ENCODE assay signal across 17 cellular contexts in the genomic region with DNA sequence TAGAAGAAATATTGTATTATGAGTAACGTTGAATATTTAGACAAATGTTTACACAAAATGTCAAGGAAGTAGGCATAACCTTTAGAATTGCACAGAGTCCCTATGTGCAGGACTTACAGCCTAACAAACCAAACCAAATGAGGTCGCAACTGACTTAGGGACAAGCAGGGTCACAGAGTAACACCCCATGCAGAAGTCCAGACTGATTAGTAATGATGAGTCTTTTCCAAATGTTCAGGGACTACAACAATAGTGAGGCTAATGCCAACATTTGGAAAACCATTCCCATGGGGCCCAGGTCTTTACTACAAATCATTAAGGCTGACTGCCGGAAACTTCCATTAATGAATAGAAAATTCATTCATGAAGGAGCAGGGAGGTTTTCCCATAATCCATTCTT.
DNase-seq lines count a peak whose midpoint lies in the region; ATAC-seq, FAIRE-seq and TF ChIP-seq lines count a peak whose summit lies in the region.
"Had no signal": no experiment of that assay in that cellular context is flagged by ENCODE, and none has a peak within 500 bp of the region (broad histone marks: within the 10 kb centered on the region; RNA-seq: fewer than 3 reads in every experiment).

No MANE protein-coding gene starts in this region.

- intact Hi-C loops in vagina (cut with DNase I) = no loop called here

- FAIRE-seq in bronchial epithelial cell (lab: Jason Lieb, UNC) (no peak), D721Med (lab: Jason Lieb, UNC) (no peak)
- FAIRE-seq: A204.1, H1 had no signal

- no peaks in the 10 kb centered on the region for H3K36me3 ChIP-seq in bronchial epithelial cell (ENCODE audit: control insufficient read depth, insufficient read depth, low read length)
- no peaks in the 10 kb centered on the region for H3K36me3 ChIP-seq in vagina
- H3K36me3 ChIP-seq: BE2C, HAP-1 had no signal

- ATAC-seq in GM18858 (IDR thresholded peaks at IDR 0.05; ENCODE audit: unreplicated experiment) = no peak

- no peak overlapping the region for H3K27ac ChIP-seq in vagina
- H3K27ac ChIP-seq: C4-2B had no signal

- H3K4me3 ChIP-seq in bronchial epithelial cell (ENCODE audit: low read depth, low read length) (no peak overlapping the region), vagina (no peak overlapping the region)
- H3K4me3 ChIP-seq: HAP-1 had no signal

- H3K27me3 ChIP-seq in bronchial epithelial cell (ENCODE audit: control insufficient read depth, insufficient read depth, low read length) (no peaks in the 10 kb centered on the region), vagina (no peaks in the 10 kb centered on the region)
- H3K27me3 ChIP-seq: BE2C had no signal

- no peaks in the 10 kb centered on the region for H3K4me1 ChIP-seq in vagina
- H3K4me1 ChIP-seq: BE2C, HAP-1 had no signal

- no peaks in the 10 kb centered on the region for H3K9me3 ChIP-seq in vagina
- H3K9me3 ChIP-seq: BE2C, HAP-1 had no signal

- no peak for TF ChIP-seq POLR2A in vagina (IDR thresholded peaks at IDR 0.05)

- no peak for TF ChIP-seq CTCF in bronchial epithelial cell (IDR thresholded peaks at IDR 0.05; ENCODE audit: insufficient read depth, low read length, severe bottlenecking)
- TF ChIP-seq CTCF in vagina (IDR thresholded peaks at IDR 0.05) = no peak
- no peak for TF ChIP-seq CTCF in D721Med (IDR thresholded peaks at IDR 0.05; ENCODE audit: insufficient read depth, missing control alignments)

- DNase-seq in LHCN-M2 (ENCODE audit: low read depth) (peak; percentile 34), bronchial epithelial cell (ENCODE audit: low read depth) (peak; percentile 27), kidney tubule cell (ENCODE audit: low spot score) (peak; percentile 28), vagina (ENCODE audit: extremely low spot score in 2 of 2) (no peak), D721Med (ENCODE audit: insufficient read length, low spot score) (no peak)
- no peak for DNase-seq in stimulated activated CD4-positive, alpha-beta T cell treated with anti-CD3 and anti-CD28 coated beads, Interleukin-4, amount 100 ng/mL, for 4 hours
- DNase-seq: BE2C; CD4-positive, alpha-beta memory T cell; COR-L47; DND-41; GDM1; HFFc6 had no signal

Comparison
In these comparisons a context has a peak if more than half of its experiments do, and no peak if none do; other contexts are left out.
1. DNase-seq: peak in LHCN-M2 (single experiment), bronchial epithelial cell (single experiment) and kidney tubule cell (single experiment); none in vagina (0 of 2), stimulated activated CD4-positive, alpha-beta T cell treated with anti-CD3 and anti-CD28 coated beads, Interleukin-4, amount 100 ng/mL, for 4 hours (0 of 2) and D721Med (single experiment).